In the genomic region with DNA sequence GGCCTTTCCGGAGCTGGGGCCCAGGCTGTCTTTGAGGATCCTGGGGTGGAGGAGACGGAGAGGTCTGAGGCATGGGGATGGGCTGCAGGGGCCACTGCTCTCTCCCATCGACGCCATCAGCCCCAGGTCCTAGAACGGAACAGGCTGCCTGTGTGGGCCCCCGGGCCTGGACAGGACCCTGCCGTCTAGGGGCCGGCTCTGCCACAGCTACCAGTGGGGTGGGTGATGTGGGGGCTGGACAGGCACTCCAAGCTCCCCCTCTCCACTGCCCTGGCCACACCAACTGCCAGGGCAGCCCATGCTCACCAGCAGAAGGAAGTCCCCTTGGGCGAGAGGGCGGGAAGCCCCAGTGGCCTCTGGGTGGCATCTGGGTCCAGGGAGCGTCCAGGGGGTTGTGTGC, we compare ENCODE assay signal across 6 cellular contexts.
"Had no signal": no experiment of that assay in that cellular context is flagged by ENCODE, and none has a peak within 500 bp of the region (broad histone marks: within the 10 kb centered on the region; RNA-seq: fewer than 3 reads in every experiment).

No MANE protein-coding gene starts in this region.

- H3K4me3 ChIP-seq: GM23248, HAP-1 had no signal

- H3K4me1 ChIP-seq: HAP-1 had no signal

- DNase-seq: GM23248, GOT3, H7, KBM-7 had no signal

- H3K27ac ChIP-seq: GM23248, KMS-11 had no signal

- H3K9me3 ChIP-seq: HAP-1 had no signal

- H3K4me2 ChIP-seq: KMS-11 had no signal

- H3K9ac ChIP-seq: GM23248, KMS-11 had no signal

- H3K36me3 ChIP-seq: HAP-1 had no signal

- H2AFZ ChIP-seq: GM23248 had no signal
